In the genomic region with DNA sequence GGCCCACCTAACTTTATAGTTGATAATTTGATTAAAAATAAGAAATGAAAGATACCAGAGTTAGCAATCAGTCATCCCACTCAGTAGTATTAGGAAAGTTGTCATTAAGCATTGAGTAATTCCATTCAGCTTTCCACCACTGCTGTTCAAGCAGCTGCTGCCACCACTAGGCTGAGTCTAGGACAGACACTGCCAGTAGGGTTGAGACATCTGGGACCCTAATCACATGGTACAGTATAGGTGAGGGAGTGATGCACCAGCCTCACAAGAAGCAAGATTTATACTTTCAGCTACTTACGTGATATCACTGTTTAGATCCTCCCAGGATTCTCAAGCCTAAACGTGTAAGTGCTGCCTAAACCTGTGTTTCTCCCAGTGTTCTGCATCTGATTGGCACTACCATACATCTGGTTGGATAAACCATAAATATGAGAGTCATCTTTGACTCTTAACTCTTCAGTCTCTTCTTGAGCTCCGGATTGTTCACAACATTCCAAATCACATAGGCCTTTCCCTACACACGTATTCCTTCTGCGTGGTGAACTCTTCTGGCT, we compare ENCODE assay signal across 8 cellular contexts. TPM values are rescaled to one million over a fixed set of nuclear protein-coding genes. Genes with fewer than 3 reads are reported as not detected.
DNase-seq lines count a peak whose midpoint lies in the region; ATAC-seq and TF ChIP-seq lines count a peak whose summit lies in the region.
"Had no signal": no experiment of that assay in that cellular context is flagged by ENCODE, and none has a peak within 500 bp of the region (broad histone marks: within the 10 kb centered on the region; RNA-seq: fewer than 3 reads in every experiment).

No MANE protein-coding gene starts in this region.

- no peaks in the 10 kb centered on the region for H3K27me3 ChIP-seq in fibroblast of lung (ENCODE audit: control insufficient read depth, insufficient read depth, low read length)

- DNase-seq in G401 (ENCODE audit: low spot score) (peak; percentile 8), SW 1271 (lab: John Stamatoyannopoulos, UW) (peak; percentile 3 to 58), fibroblast of lung (ENCODE audit: low read depth in 2 of 2) (peak; percentile 11 to 14), cardiac septum (ENCODE audit: low spot score) (no peak)
- peak; percentile 3 to 15 for DNase-seq in stimulated activated CD8-positive, alpha-beta memory T cell treated with anti-CD3 and anti-CD28 coated beads, Interleukin-15, amount 100 ng/mL, for 48 hours (ENCODE audit: low read depth in 2 of 2)

- peaks cover 3% of the 10 kb centered on the region for H3K4me1 ChIP-seq in fibroblast of lung (ENCODE audit: control insufficient read depth, extremely low read depth, insufficient read depth, low read length)

- no peak overlapping the region for H2AFZ ChIP-seq in fibroblast of lung (ENCODE audit: low read length)

- no peaks in the 10 kb centered on the region for H3K9me3 ChIP-seq in fibroblast of lung (ENCODE audit: control insufficient read depth, insufficient read depth, low read depth, low read length)

- no peaks in the 10 kb centered on the region for H3K36me3 ChIP-seq in fibroblast of lung (ENCODE audit: control insufficient read depth, insufficient read depth, low read length)

- peak; percentile 11 for ATAC-seq in HG02678 (IDR thresholded peaks at IDR 0.05; ENCODE audit: unreplicated experiment)
- ATAC-seq in GM18505 (IDR thresholded peaks at IDR 0.05; ENCODE audit: unreplicated experiment): no peak

- intact Hi-C loops in cardiac septum (cut with DNase I): loop anchor here (5.0 kb wide), 1 partner anchor 132 kb away; a partner anchor contains a TSS

- peaks cover 59% of the 10 kb centered on the region for H3K79me2 ChIP-seq in fibroblast of lung (ENCODE audit: control insufficient read depth, insufficient read depth, low read length)

- H3K9ac ChIP-seq in fibroblast of lung (ENCODE audit: insufficient read depth, low read length): no peak overlapping the region

- H3K27ac ChIP-seq in fibroblast of lung (ENCODE audit: insufficient read depth, low read length): peak overlapping the region; percentile 30

- H3K4me2 ChIP-seq in fibroblast of lung (ENCODE audit: extremely low read depth, insufficient read depth, low read length): peak overlapping the region; percentile 27

- in situ Hi-C loops in G401 (cut with HindIII; ENCODE audit: low sequenced_read_pairs): no loop called here

- no peak for TF ChIP-seq POLR2A in GM18505 (IDR thresholded peaks at IDR 0.05; ENCODE audit: borderline replicate concordance, extremely low read depth, insufficient read depth, insufficient read length)

- peak in 1 of 2 donors; percentile 24 for TF ChIP-seq CTCF in fibroblast of lung (conservative IDR thresholded peaks at IDR 0.05 in 1 of 2, IDR thresholded peaks at IDR 0.05 in 1 of 2; ENCODE audit: low read depth in 1 of 2, low read length in 2 of 2)

- peak overlapping the region in 1 of 4 experiments; percentile 78 for H3K4me3 ChIP-seq in fibroblast of lung (replicated peaks in 1 of 4; ENCODE audit: control extremely low read depth in 1 of 4, insufficient read depth in 1 of 4, low read depth in 3 of 4, low read length in 4 of 4)
- H3K4me3 ChIP-seq: skin epidermis had no signal

- H4K20me1 ChIP-seq in fibroblast of lung (ENCODE audit: control insufficient read depth, extremely low read depth, insufficient read depth, low read length): no peaks in the 10 kb centered on the region

RNA-seq across cellular contexts. Expression of a gene that starts 3.2 kb away (rescaled TPM):
- 58.6 and 73.5 TPM in 2 replicates for total RNA-seq in G401 (2014; rRNA removed; shearing (Covaris generic))
- 64.5 and 78.8 TPM in 2 replicates for total RNA-seq in fibroblast of lung
- 76.9 and 108 TPM in 2 replicates for polyA plus RNA-seq in fibroblast of lung
- polyA plus RNA-seq in fibroblast of lung (2012): 51.1 and 65.7 TPM in 2 replicates
- polyA minus RNA-seq in fibroblast of lung (ENCODE audit: low replicate concordance): 11.1 and 16.1 TPM in 2 replicates
- 65.6 TPM for total RNA-seq in cardiac septum
